ENCODE assay signal across 1 cellular context in the genomic region with DNA sequence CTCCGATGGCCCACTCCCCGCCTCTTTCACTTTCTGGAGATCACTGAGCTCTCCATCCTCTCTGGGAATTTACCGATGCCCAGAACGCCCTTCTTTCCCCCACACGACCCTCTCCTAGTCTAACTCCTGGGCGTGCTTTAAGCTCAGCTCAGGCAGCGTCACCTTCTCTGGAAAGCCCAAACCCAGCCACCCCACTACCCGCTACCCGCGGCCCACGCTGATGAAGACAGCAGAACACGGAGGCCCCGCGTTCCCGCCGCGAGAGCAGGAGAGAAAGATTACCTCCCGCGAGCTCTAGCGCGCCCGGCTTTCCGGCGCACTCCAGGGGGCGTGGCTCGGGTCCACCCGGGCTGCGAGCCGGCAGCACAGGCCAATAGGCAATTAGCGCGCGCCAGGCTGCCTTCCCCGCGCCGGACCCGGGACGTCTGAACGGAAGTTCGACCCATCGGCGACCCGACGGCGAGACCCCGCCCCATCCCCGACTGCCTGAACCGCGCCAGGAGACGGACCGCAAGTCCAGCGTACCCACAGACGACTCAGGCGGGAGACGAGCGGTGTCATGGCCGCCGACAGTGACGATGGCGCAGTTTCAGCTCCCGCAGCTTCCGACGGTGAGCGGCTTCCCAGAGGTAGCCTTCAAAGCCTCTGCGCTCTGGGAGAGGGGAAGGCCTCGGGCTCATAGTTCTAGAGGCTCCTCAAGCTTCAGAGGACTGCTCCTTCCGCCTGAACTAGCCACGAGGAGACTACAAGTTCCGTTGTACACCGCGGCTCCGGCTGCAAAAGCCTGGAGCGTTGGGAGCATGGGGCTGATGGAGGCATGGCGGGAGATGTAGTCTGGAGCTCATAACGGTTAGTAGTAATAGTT.
TF ChIP-seq lines count a peak whose summit lies in the region.

A gene (minus strand): TSS at position 747 of the 865 bp plus-strand sequence. CDS start 5,935 bp downstream, outside the sequence.
A gene (plus strand): TSS at position 477 of the 865 bp plus-strand sequence. CDS start 83 bp downstream, at position 560.

TF ChIP-seq in A549, 52 proteins besides CTCF, POLR2A, EP300 and RAD21 (continued from another document):
- TF ChIP-seq, protein P1, sequence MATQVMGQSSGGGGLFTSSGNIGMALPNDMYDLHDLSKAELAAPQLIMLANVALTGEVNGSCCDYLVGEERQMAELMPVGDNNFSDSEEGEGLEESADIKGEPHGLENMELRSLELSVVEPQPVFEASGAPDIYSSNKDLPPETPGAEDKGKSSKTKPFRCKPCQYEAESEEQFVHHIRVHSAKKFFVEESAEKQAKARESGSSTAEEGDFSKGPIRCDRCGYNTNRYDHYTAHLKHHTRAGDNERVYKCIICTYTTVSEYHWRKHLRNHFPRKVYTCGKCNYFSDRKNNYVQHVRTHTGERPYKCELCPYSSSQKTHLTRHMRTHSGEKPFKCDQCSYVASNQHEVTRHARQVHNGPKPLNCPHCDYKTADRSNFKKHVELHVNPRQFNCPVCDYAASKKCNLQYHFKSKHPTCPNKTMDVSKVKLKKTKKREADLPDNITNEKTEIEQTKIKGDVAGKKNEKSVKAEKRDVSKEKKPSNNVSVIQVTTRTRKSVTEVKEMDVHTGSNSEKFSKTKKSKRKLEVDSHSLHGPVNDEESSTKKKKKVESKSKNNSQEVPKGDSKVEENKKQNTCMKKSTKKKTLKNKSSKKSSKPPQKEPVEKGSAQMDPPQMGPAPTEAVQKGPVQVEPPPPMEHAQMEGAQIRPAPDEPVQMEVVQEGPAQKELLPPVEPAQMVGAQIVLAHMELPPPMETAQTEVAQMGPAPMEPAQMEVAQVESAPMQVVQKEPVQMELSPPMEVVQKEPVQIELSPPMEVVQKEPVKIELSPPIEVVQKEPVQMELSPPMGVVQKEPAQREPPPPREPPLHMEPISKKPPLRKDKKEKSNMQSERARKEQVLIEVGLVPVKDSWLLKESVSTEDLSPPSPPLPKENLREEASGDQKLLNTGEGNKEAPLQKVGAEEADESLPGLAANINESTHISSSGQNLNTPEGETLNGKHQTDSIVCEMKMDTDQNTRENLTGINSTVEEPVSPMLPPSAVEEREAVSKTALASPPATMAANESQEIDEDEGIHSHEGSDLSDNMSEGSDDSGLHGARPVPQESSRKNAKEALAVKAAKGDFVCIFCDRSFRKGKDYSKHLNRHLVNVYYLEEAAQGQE (IDR thresholded peaks at IDR 0.05) = peak; percentile 48
- TF ChIP-seq RARB (CRISPR knock-in tag; IDR thresholded peaks at IDR 0.05) (no peak), PHF8 (IDR thresholded peaks at IDR 0.05; ENCODE audit: borderline replicate concordance, low read depth) (peak; percentile 54), JUN (IDR thresholded peaks at IDR 0.05) (peak in 1 of 2 experiments; percentile 81; a peak in 3 of 5 replicates), HOXA7 (CRISPR knock-in tag; IDR thresholded peaks at IDR 0.05) (peak; percentile 39; the same call in 1 of the 2 replicates), HEYL (CRISPR knock-in tag; IDR thresholded peaks at IDR 0.05) (no peak), NPAS2 (CRISPR knock-in tag; IDR thresholded peaks at IDR 0.05; ENCODE audit: borderline replicate concordance) (no peak), EHF (CRISPR knock-in tag; IDR thresholded peaks at IDR 0.05) (no peak), HDAC2 (IDR thresholded peaks at IDR 0.05) (no peak), KDM5A (IDR thresholded peaks at IDR 0.05) (0 out of 2 replicates have a peak, but pooled peaks have one; percentile 34), MYC (IDR thresholded peaks at IDR 0.05; ENCODE audit: borderline replicate concordance, low read length) (peak; percentile 17; the same call in 1 of the 2 replicates), ZNF302 (CRISPR knock-in tag; IDR thresholded peaks at IDR 0.05) (no peak), SMC3 (IDR thresholded peaks at IDR 0.05) (no peak), RCOR1 (IDR thresholded peaks at IDR 0.05; ENCODE audit: low read depth, low read length) (no peak), BHLHE40 (IDR thresholded peaks at IDR 0.05; ENCODE audit: low read depth, low read length) (no peak)
- TF ChIP-seq, protein P2, sequence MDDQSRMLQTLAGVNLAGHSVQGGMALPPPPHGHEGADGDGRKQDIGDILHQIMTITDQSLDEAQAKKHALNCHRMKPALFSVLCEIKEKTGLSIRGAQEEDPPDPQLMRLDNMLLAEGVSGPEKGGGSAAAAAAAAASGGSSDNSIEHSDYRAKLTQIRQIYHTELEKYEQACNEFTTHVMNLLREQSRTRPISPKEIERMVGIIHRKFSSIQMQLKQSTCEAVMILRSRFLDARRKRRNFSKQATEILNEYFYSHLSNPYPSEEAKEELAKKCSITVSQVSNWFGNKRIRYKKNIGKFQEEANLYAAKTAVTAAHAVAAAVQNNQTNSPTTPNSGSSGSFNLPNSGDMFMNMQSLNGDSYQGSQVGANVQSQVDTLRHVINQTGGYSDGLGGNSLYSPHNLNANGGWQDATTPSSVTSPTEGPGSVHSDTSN (IDR thresholded peaks at IDR 0.05) = no peak
TF ChIP-seq in A549: peak in this region for 9.
